8 cellular contexts compared by ENCODE assay signal in the genomic region with DNA sequence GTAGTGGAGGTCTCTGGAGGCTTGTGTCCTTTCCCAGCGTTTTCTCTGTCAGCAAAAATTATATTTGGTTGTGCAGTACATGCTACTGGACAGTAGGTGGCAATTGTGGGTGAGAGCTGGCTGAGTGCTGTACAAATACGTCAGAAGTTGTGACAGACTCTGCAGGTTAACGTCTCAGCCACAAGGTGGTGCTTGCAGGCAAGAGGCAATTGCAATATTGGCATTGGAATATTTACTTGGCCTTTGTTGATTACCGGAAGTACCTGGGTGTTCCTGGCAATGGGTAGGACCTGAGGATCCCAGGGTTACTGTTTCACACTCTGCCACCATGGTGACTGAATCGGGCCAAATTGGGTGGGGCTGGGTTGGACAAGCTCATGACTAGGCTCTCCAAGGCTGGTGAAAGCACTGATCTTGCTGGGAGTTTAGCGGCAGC.
DNase-seq lines count a peak whose midpoint lies in the region; ATAC-seq and TF ChIP-seq lines count a peak whose summit lies in the region.

No MANE protein-coding gene starts in this region.

- peak; percentile 35 for TF ChIP-seq CTCF in AG09309 (IDR thresholded peaks at IDR 0.05; ENCODE audit: control insufficient read depth, insufficient read depth, low read depth, low read length, missing control alignments)

- ATAC-seq in GM18502 (IDR thresholded peaks at IDR 0.05; ENCODE audit: poor library complexity, unreplicated experiment) (peak; percentile 100), HG02642 (IDR thresholded peaks at IDR 0.05; ENCODE audit: poor library complexity, unreplicated experiment) (peak; percentile 100)
- ATAC-seq in stimulated activated naive CD8-positive, alpha-beta T cell treated with anti-CD3 and anti-CD28 coated beads, Interleukin-15, Interleukin-2, amounts not matched to agents 100 U/mL and 50 U/mL, for 24 hours: peak; percentile 43

- H3K4me3 ChIP-seq in AG09309 (ENCODE audit: control insufficient read depth, low read depth, low read length): no peak overlapping the region

- DNase-seq in AG09309 (ENCODE audit: low read depth) (no peak), M059J (ENCODE audit: low read depth) (peak; percentile 9), SHP77 treated with DMSO at 0.1 percent for 48 hours (lab: John Stamatoyannopoulos, UW) (peak; percentile 11), fibroblast of the conjunctiva (ENCODE audit: low read depth) (peak; percentile 65)
- DNase-seq in stimulated activated naive CD8-positive, alpha-beta T cell treated with anti-CD3 and anti-CD28 coated beads, Interleukin-15, Interleukin-2, amounts not matched to agents 100 U/mL and 50 U/mL, for 24 hours: peak; percentile 5
- DNase-seq in activated effector memory CD4-positive, alpha-beta T cell treated with anti-CD3 and anti-CD28 coated beads, Interleukin-2, amount 50 U/mL, for 16 hours: no peak

Comparison
In these comparisons a context has a peak if more than half of its experiments do, and no peak if none do; other contexts are left out.
1. DNase-seq: peak in M059J (single experiment), SHP77 treated with DMSO at 0.1 percent for 48 hours (single experiment), fibroblast of the conjunctiva (single experiment) and stimulated activated naive CD8-positive, alpha-beta T cell treated with anti-CD3 and anti-CD28 coated beads, Interleukin-15, Interleukin-2, amounts not matched to agents 100 U/mL and 50 U/mL, for 24 hours (single experiment); none in AG09309 (single experiment) and activated effector memory CD4-positive, alpha-beta T cell treated with anti-CD3 and anti-CD28 coated beads, Interleukin-2, amount 50 U/mL, for 16 hours (single experiment).
2. ATAC-seq: peak in every context shown above with its lines; median percentile 100 in GM18502; 100 in HG02642; 43 in stimulated activated naive CD8-positive, alpha-beta T cell treated with anti-CD3 and anti-CD28 coated beads, Interleukin-15, Interleukin-2, amounts not matched to agents 100 U/mL and 50 U/mL, for 24 hours.